In the genomic region with DNA sequence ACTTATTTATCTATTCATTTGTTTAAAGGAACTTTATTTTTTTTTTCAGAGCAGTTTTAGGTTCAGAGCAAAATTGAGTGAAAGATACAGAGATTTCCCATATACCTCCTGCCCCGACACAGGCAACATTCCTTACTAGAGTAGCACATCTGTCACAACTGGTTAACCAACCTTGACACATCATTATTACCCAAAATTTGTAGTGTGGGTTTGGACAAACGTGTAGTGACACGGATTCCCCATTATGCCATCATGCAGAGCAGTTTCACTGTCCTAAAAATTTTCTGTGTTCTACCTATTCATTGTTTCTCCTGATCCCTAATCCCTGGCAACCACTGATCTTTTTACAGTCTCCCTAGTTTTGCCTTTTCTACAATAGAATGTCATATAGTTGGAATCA, we compare ENCODE assay signal across 20 cellular contexts.
"Had no signal": no experiment of that assay in that cellular context is flagged by ENCODE, and none has a peak within 500 bp of the region (broad histone marks: within the 10 kb centered on the region; RNA-seq: fewer than 3 reads in every experiment).

No MANE protein-coding gene starts in this region.

- H3K27ac ChIP-seq: coronary artery, dorsolateral prefrontal cortex, gastroesophageal sphincter, left ventricle myocardium inferior, neutrophil, spleen, tibial artery, upper lobe of left lung, uterus had no signal

- H3K9me3 Mint-ChIP-seq: stimulated activated naive CD8-positive, alpha-beta T cell treated with anti-CD3 and anti-CD28 coated beads, Interleukin-15, Interleukin-2, amounts not matched to agents 100 ng/mL and 50 ng/mL, for 24 hours had no signal

- H3K27me3 ChIP-seq: dorsolateral prefrontal cortex, gastroesophageal sphincter, neutrophil, spleen, tibial artery, upper lobe of left lung, uterus had no signal

- H3K9me3 ChIP-seq: gastroesophageal sphincter, left ventricle myocardium inferior, neutrophil, spleen, tibial artery, upper lobe of left lung, uterus had no signal

- DNase-seq: dorsolateral prefrontal cortex; effector CD8-positive, alpha-beta T cell; left ventricle myocardium inferior; naive thymus-derived CD8-positive, alpha-beta T cell; posterior cingulate gyrus; spleen; stimulated activated CD4-positive, alpha-beta T cell treated with anti-CD3 and anti-CD28 coated beads, Interleukin-15, amount 100 ng/mL, for 24 hours; stimulated activated CD4-positive, alpha-beta T cell treated with anti-CD3 and anti-CD28 coated beads, Interleukin-1b, Interleukin-23, amount 100 ng/mL, for 48 hours; stimulated activated CD4-positive, alpha-beta T cell treated with anti-CD3 and anti-CD28 coated beads, Interleukin-4, amount 100 ng/mL, for 24 hours; tibial artery; upper lobe of left lung; uterus had no signal

- H3K4me1 Mint-ChIP-seq: naive thymus-derived CD8-positive, alpha-beta T cell; stimulated activated memory B cell treated with anti-CD40 and anti-IgM and Interleukin-4, amounts not matched to agents 10 μg/mL and 1 μg/mL and 100 μg/mL, for 72 hours had no signal

- H3K36me3 ChIP-seq: gastroesophageal sphincter, left ventricle myocardium inferior, neutrophil, spleen, tibial artery, upper lobe of left lung, uterus had no signal

- ATAC-seq: esophagus mucosa; gastroesophageal sphincter; naive thymus-derived CD8-positive, alpha-beta T cell; sciatic nerve; stimulated activated memory B cell treated with anti-CD40 and anti-IgM and Interleukin-4, amounts not matched to agents 10 μg/mL and 1 μg/mL and 100 μg/mL, for 72 hours had no signal

- H3K4me3 ChIP-seq: coronary artery, dorsolateral prefrontal cortex, gastroesophageal sphincter, left ventricle myocardium inferior, lung, spleen, tibial artery, upper lobe of left lung, uterus had no signal

- H3K27me3 Mint-ChIP-seq: stimulated activated memory B cell treated with anti-CD40 and anti-IgM and Interleukin-4, amounts not matched to agents 10 μg/mL and 1 μg/mL and 100 μg/mL, for 72 hours; stimulated activated naive CD8-positive, alpha-beta T cell treated with anti-CD3 and anti-CD28 coated beads, Interleukin-15, Interleukin-2, amounts not matched to agents 100 ng/mL and 50 ng/mL, for 24 hours had no signal

- H3K4me1 ChIP-seq: gastroesophageal sphincter, left ventricle myocardium inferior, spleen, uterus had no signal

- H3K27ac Mint-ChIP-seq: naive thymus-derived CD8-positive, alpha-beta T cell; stimulated activated memory B cell treated with anti-CD40 and anti-IgM and Interleukin-4, amounts not matched to agents 10 μg/mL and 1 μg/mL and 100 μg/mL, for 72 hours; stimulated activated naive CD8-positive, alpha-beta T cell treated with anti-CD3 and anti-CD28 coated beads, Interleukin-15, Interleukin-2, amounts not matched to agents 100 ng/mL and 50 ng/mL, for 24 hours had no signal

- H3K4me3 Mint-ChIP-seq: naive thymus-derived CD8-positive, alpha-beta T cell; stimulated activated memory B cell treated with anti-CD40 and anti-IgM and Interleukin-4, amounts not matched to agents 10 μg/mL and 1 μg/mL and 100 μg/mL, for 72 hours; stimulated activated naive CD8-positive, alpha-beta T cell treated with anti-CD3 and anti-CD28 coated beads, Interleukin-15, Interleukin-2, amounts not matched to agents 100 ng/mL and 50 ng/mL, for 24 hours had no signal
